In genomic region chr2:15184491-15184890, GRCh38 we compare ENCODE assay signal across 25 cellular contexts.
"Had no signal": no experiment of that assay in that cellular context is flagged by ENCODE, and none has a peak within 500 bp of the region (broad histone marks: within the 10 kb centered on the region; RNA-seq: fewer than 3 reads in every experiment).

No MANE protein-coding gene starts in this region.

- H3K27ac ChIP-seq: coronary artery, dorsolateral prefrontal cortex, epithelial cell of prostate, esophagus squamous epithelium, gastrocnemius medialis, heart right ventricle, left lung, lower lobe of right lung had no signal

- DNase-seq: dorsolateral prefrontal cortex; effector CD4-positive, alpha-beta T cell; effector memory CD4-positive, alpha-beta T cell; erythroblast; esophagus squamous epithelium; foreskin fibroblast; foreskin melanocyte; gastrocnemius medialis; glutamatergic neuron; head of caudate nucleus; heart right ventricle; hippocampal formation; left cardiac atrium; left lung; left ventricle myocardium superior; lower lobe of right lung; mesenchymal stem cell; midbrain had no signal

- H3K4me3 ChIP-seq: coronary artery, dorsolateral prefrontal cortex, esophagus squamous epithelium, gastrocnemius medialis, heart right ventricle, left lung, lower lobe of right lung had no signal

- H3K4me1 ChIP-seq: esophagus squamous epithelium, gastrocnemius medialis, heart right ventricle, left lung, lower lobe of right lung had no signal

- FAIRE-seq: colon, endometrium, islet of Langerhans, keratinocyte had no signal

- H3K27me3 ChIP-seq: dorsolateral prefrontal cortex, esophagus squamous epithelium, gastrocnemius medialis, heart right ventricle, left lung had no signal

- ATAC-seq: esophagus mucosa, gastrocnemius medialis, heart right ventricle, left cardiac atrium, left lung, left ventricle myocardium superior, lower lobe of right lung had no signal

- H3K9me3 ChIP-seq: esophagus squamous epithelium, gastrocnemius medialis, heart right ventricle, left lung, lower lobe of right lung had no signal
